22 cellular contexts compared by ENCODE assay signal in the genomic region with DNA sequence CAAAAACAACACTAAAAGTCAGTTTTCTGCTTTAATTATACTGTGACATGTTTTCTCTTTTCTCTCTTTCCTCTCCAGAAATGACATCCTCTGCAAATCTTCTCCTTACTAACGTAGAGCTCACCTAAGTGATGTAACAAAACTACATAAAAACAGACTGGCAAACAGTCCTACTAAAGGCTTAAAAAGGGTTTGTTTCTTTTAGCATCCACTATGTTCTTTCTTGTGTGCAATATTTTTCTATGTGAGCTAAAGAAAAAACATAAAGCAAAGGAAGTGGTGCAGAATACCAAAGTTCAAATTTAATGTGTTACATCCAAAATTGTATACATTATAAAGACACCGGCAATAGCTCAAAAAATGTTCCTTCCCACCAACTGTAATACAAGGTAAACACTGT. TPM values are rescaled to one million over a fixed set of nuclear protein-coding genes. Genes with fewer than 3 reads are reported as not detected.
A peak's percentile ranks its signal among the peaks of the same experiment; 100 is the strongest.
DNase-seq lines count a peak whose midpoint lies in the region; ATAC-seq and TF ChIP-seq lines count a peak whose summit lies in the region.
"Had no signal": no experiment of that assay in that cellular context is flagged by ENCODE, and none has a peak within 500 bp of the region (broad histone marks: within the 10 kb centered on the region; RNA-seq: fewer than 3 reads in every experiment).

No MANE protein-coding gene starts in this region.

- intact Hi-C loops in activated CD4-positive, alpha-beta T cell treated with anti-CD3 and anti-CD28 coated beads for 36 hours (cut with DNase I, micrococcal nuclease) = no loop called here
- intact Hi-C loops in CD8-positive, alpha-beta T cell (cut with DNase I, micrococcal nuclease) = no loop called here

- H3K9me3 ChIP-seq in CD8-positive, alpha-beta T cell (ENCODE audit: low read length) = no peaks in the 10 kb centered on the region
- H3K9me3 ChIP-seq: BE2C had no signal

- H3K36me3 ChIP-seq in CD8-positive, alpha-beta T cell (ENCODE audit: insufficient read depth, low read length) = no peaks in the 10 kb centered on the region
- H3K36me3 ChIP-seq: BE2C had no signal

- H3K27ac Mint-ChIP-seq in activated CD4-positive, alpha-beta T cell treated with anti-CD3 and anti-CD28 coated beads for 36 hours = peak overlapping the region; percentile 59
- peak overlapping the region; percentile 83 for H3K27ac Mint-ChIP-seq in CD8-positive, alpha-beta T cell
- H3K27ac Mint-ChIP-seq in activated naive CD8-positive, alpha-beta T cell treated with anti-CD3 and anti-CD28 coated beads, Interleukin-2, amount 10 ng/mL, durations not matched to agents 7 days and 5 days = peak overlapping the region; percentile 73
- peak overlapping the region; percentile 32 for H3K27ac Mint-ChIP-seq in neural crest cell (ENCODE audit: unreplicated experiment)
- H3K27ac Mint-ChIP-seq in type B pancreatic cell = no peak overlapping the region
- H3K27ac Mint-ChIP-seq in nephron progenitor cell = no peak overlapping the region
- H3K27ac Mint-ChIP-seq: GM23338, IgD-negative memory B cell had no signal

- H3K4me3 ChIP-seq in CD8-positive, alpha-beta T cell (ENCODE audit: low read depth, low read length) = no peak overlapping the region
- H3K4me3 ChIP-seq: GM23338 had no signal

- CTCF ChIA-PET in activated CD4-positive, alpha-beta T cell treated with anti-CD3 and anti-CD28 coated beads for 36 hours (lab: Charles Lee) = interaction anchor here (0.6 to 1.6 kb wide), 4 partner anchors 9 to 58 kb away, joined by 3 to 12 read pairs (median 4); no protein-coding TSS in a partner anchor
- CTCF ChIA-PET in CD8-positive, alpha-beta T cell (lab: Charles Lee) = interaction anchor here (0.6 kb wide), 1 partner anchor 9 kb away, joined by 3 read pairs; no protein-coding TSS in a partner anchor

- H3K27ac ChIP-seq in CD8-positive, alpha-beta T cell (ENCODE audit: low read depth, low read length) = no peak overlapping the region
- H3K27ac ChIP-seq: HL-60 had no signal

- no peaks in the 10 kb centered on the region for H3K9me3 Mint-ChIP-seq in activated CD4-positive, alpha-beta T cell treated with anti-CD3 and anti-CD28 coated beads for 36 hours (ENCODE audit: low read depth)
- no peaks in the 10 kb centered on the region for H3K9me3 Mint-ChIP-seq in CD8-positive, alpha-beta T cell
- H3K9me3 Mint-ChIP-seq in activated naive CD8-positive, alpha-beta T cell treated with anti-CD3 and anti-CD28 coated beads, Interleukin-2, amount 10 ng/mL, durations not matched to agents 7 days and 5 days = peaks cover 2% of the 10 kb centered on the region
- H3K9me3 Mint-ChIP-seq in neural crest cell = peaks cover 2% of the 10 kb centered on the region
- peaks cover 8% of the 10 kb centered on the region for H3K9me3 Mint-ChIP-seq in type B pancreatic cell
- peaks cover 18% of the 10 kb centered on the region for H3K9me3 Mint-ChIP-seq in nephron progenitor cell
- H3K9me3 Mint-ChIP-seq: CD4-positive, alpha-beta memory T cell; GM23338; IgD-negative memory B cell had no signal

- no peaks in the 10 kb centered on the region for H3K27me3 ChIP-seq in CD8-positive, alpha-beta T cell (ENCODE audit: insufficient read depth, low read length)
- H3K27me3 ChIP-seq: BE2C had no signal

- H3K36me3 Mint-ChIP-seq in activated CD4-positive, alpha-beta T cell treated with anti-CD3 and anti-CD28 coated beads for 36 hours (ENCODE audit: low read depth) = peaks cover 33% of the 10 kb centered on the region
- peaks cover 29% of the 10 kb centered on the region for H3K36me3 Mint-ChIP-seq in CD8-positive, alpha-beta T cell
- peaks cover 33% of the 10 kb centered on the region for H3K36me3 Mint-ChIP-seq in activated naive CD8-positive, alpha-beta T cell treated with anti-CD3 and anti-CD28 coated beads, Interleukin-2, amount 10 ng/mL, durations not matched to agents 7 days and 5 days
- H3K36me3 Mint-ChIP-seq in neural crest cell (ENCODE audit: low read depth) = peaks cover 16% of the 10 kb centered on the region
- H3K36me3 Mint-ChIP-seq in type B pancreatic cell = peaks cover 21% of the 10 kb centered on the region
- H3K36me3 Mint-ChIP-seq in nephron progenitor cell (ENCODE audit: low read depth) = peaks cover 52% of the 10 kb centered on the region

- H3K4me1 Mint-ChIP-seq in activated CD4-positive, alpha-beta T cell treated with anti-CD3 and anti-CD28 coated beads for 36 hours = peaks cover 82% of the 10 kb centered on the region
- peaks cover 84% of the 10 kb centered on the region for H3K4me1 Mint-ChIP-seq in CD8-positive, alpha-beta T cell (ENCODE audit: low read depth)
- peaks cover 60% of the 10 kb centered on the region for H3K4me1 Mint-ChIP-seq in activated naive CD8-positive, alpha-beta T cell treated with anti-CD3 and anti-CD28 coated beads, Interleukin-2, amount 10 ng/mL, durations not matched to agents 7 days and 5 days
- H3K4me1 Mint-ChIP-seq in neural crest cell (peaks cover 12% of the 10 kb centered on the region), type B pancreatic cell (ENCODE audit: unreplicated experiment) (peaks cover 8% of the 10 kb centered on the region), nephron progenitor cell (peaks cover 18% of the 10 kb centered on the region)

- no peak for DNase-seq in activated CD4-positive, alpha-beta T cell treated with anti-CD3 and anti-CD28 coated beads for 36 hours
- DNase-seq in activated CD4-positive, alpha-beta T cell treated with anti-CD3 and anti-CD28 coated beads for 4 hours = no peak
- no peak for DNase-seq in CD8-positive, alpha-beta T cell
- DNase-seq in activated naive CD8-positive, alpha-beta T cell treated with anti-CD3 and anti-CD28 coated beads, Interleukin-2, amount 10 ng/mL, durations not matched to agents 7 days and 5 days = no peak
- DNase-seq in neural crest cell (ENCODE audit: low read depth, low spot score) (no peak), type B pancreatic cell (ENCODE audit: extremely low spot score, unreplicated experiment) (no peak), nephron progenitor cell (no peak)
- DNase-seq: 8988T; BE2C; CD4-positive, alpha-beta memory T cell; DND-41; Kasumi-1; MM.1S; NCI-H1105; NCI-H1694; NCI-H2107; NCI-H2227 treated with DMSO at 0.1 percent for 48 hours; NCI-H524 had no signal

- no peak for TF ChIP-seq CTCF in CD8-positive, alpha-beta T cell (IDR thresholded peaks at IDR 0.05)
- TF ChIP-seq CTCF in neural crest cell (conservative IDR thresholded peaks at IDR 0.05) = no peak
- TF ChIP-seq CTCF in type B pancreatic cell (conservative IDR thresholded peaks at IDR 0.05) = no peak
- TF ChIP-seq CTCF in nephron progenitor cell (IDR thresholded peaks at IDR 0.05) = no peak

- no peaks in the 10 kb centered on the region for H3K27me3 Mint-ChIP-seq in activated CD4-positive, alpha-beta T cell treated with anti-CD3 and anti-CD28 coated beads for 36 hours
- H3K27me3 Mint-ChIP-seq in CD8-positive, alpha-beta T cell (ENCODE audit: low read depth) = no peaks in the 10 kb centered on the region
- H3K27me3 Mint-ChIP-seq in activated naive CD8-positive, alpha-beta T cell treated with anti-CD3 and anti-CD28 coated beads, Interleukin-2, amount 10 ng/mL, durations not matched to agents 7 days and 5 days = no peaks in the 10 kb centered on the region
- no peaks in the 10 kb centered on the region for H3K27me3 Mint-ChIP-seq in neural crest cell (ENCODE audit: low read depth)
- H3K27me3 Mint-ChIP-seq in type B pancreatic cell = no peaks in the 10 kb centered on the region
- H3K27me3 Mint-ChIP-seq in nephron progenitor cell (ENCODE audit: low read depth, poor library complexity) = no peaks in the 10 kb centered on the region
- H3K27me3 Mint-ChIP-seq: CD4-positive, alpha-beta memory T cell; IgD-negative memory B cell had no signal

- POLR2A ChIA-PET in activated CD4-positive, alpha-beta T cell treated with anti-CD3 and anti-CD28 coated beads for 36 hours (lab: Charles Lee) = interaction anchor here (0.8 to 0.9 kb wide), 2 partner anchors 11 to 12 kb away, joined by 3 read pairs; no protein-coding TSS in a partner anchor
- POLR2A ChIA-PET in CD8-positive, alpha-beta T cell (lab: Charles Lee) = interaction anchor here (1.7 kb wide), 1 partner anchor 12 kb away, joined by 13 read pairs; no protein-coding TSS in a partner anchor
- POLR2A ChIA-PET in activated naive CD8-positive, alpha-beta T cell treated with anti-CD3 and anti-CD28 coated beads, Interleukin-2, amount 10 ng/mL, durations not matched to agents 7 days and 5 days (lab: Charles Lee) = interaction anchor here (0.9 to 1.3 kb wide), 3 partner anchors 12 to 76 kb away, joined by 3 to 6 read pairs (median 5); partner anchors contain the start of gene USP24

- H3K4me1 ChIP-seq in CD8-positive, alpha-beta T cell (ENCODE audit: insufficient read depth, low read length) = peaks cover 58% of the 10 kb centered on the region
- H3K4me1 ChIP-seq: BE2C had no signal

- H3K4me3 Mint-ChIP-seq in activated CD4-positive, alpha-beta T cell treated with anti-CD3 and anti-CD28 coated beads for 36 hours = no peak overlapping the region
- H3K4me3 Mint-ChIP-seq in CD8-positive, alpha-beta T cell = peak overlapping the region; percentile 1
- no peak overlapping the region for H3K4me3 Mint-ChIP-seq in activated naive CD8-positive, alpha-beta T cell treated with anti-CD3 and anti-CD28 coated beads, Interleukin-2, amount 10 ng/mL, durations not matched to agents 7 days and 5 days
- H3K4me3 Mint-ChIP-seq in neural crest cell = no peak overlapping the region
- no peak overlapping the region for H3K4me3 Mint-ChIP-seq in type B pancreatic cell
- H3K4me3 Mint-ChIP-seq in nephron progenitor cell = no peak overlapping the region
- H3K4me3 Mint-ChIP-seq: GM23338, IgD-negative memory B cell had no signal

- no peak for ATAC-seq in activated CD4-positive, alpha-beta T cell treated with anti-CD3 and anti-CD28 coated beads for 36 hours
- peak; percentile 81 for ATAC-seq in CD8-positive, alpha-beta T cell
- no peak for ATAC-seq in activated naive CD8-positive, alpha-beta T cell treated with anti-CD3 and anti-CD28 coated beads, Interleukin-2, amount 10 ng/mL, durations not matched to agents 7 days and 5 days (ENCODE audit: low read depth)
- ATAC-seq in GM19395 (IDR thresholded peaks at IDR 0.05; ENCODE audit: unreplicated experiment) = no peak

RNA-seq across cellular contexts. Expression of gene USP24, which starts 14.5 kb away (rescaled TPM):
- total RNA-seq in activated CD4-positive, alpha-beta T cell treated with anti-CD3 and anti-CD28 coated beads for 36 hours = 10 to 100 TPM; 37.0 to 39.7 TPM
- total RNA-seq in CD8-positive, alpha-beta T cell = 10 to 100 TPM; 74.0 to 79.6 TPM
- 10 to 100 TPM; 53.8 to 63.7 TPM for total RNA-seq in activated naive CD8-positive, alpha-beta T cell treated with anti-CD3 and anti-CD28 coated beads, Interleukin-2, amount 10 ng/mL, durations not matched to agents 7 days and 5 days
- total RNA-seq in neural crest cell (44.6 and 50.3 TPM in 2 replicates), type B pancreatic cell (ENCODE audit: low replicate concordance) (35.3 and 44.5 TPM in 2 replicates)

Comparison
In these comparisons a context has a peak if more than half of its experiments do, and no peak if none do; other contexts are left out.
1. H3K27ac Mint-ChIP-seq: peak in activated CD4-positive, alpha-beta T cell treated with anti-CD3 and anti-CD28 coated beads for 36 hours (single experiment), CD8-positive, alpha-beta T cell (single experiment), activated naive CD8-positive, alpha-beta T cell treated with anti-CD3 and anti-CD28 coated beads, Interleukin-2, amount 10 ng/mL, durations not matched to agents 7 days and 5 days (single experiment) and neural crest cell (single experiment); none in type B pancreatic cell (single experiment) and nephron progenitor cell (single experiment).